In the genomic region with DNA sequence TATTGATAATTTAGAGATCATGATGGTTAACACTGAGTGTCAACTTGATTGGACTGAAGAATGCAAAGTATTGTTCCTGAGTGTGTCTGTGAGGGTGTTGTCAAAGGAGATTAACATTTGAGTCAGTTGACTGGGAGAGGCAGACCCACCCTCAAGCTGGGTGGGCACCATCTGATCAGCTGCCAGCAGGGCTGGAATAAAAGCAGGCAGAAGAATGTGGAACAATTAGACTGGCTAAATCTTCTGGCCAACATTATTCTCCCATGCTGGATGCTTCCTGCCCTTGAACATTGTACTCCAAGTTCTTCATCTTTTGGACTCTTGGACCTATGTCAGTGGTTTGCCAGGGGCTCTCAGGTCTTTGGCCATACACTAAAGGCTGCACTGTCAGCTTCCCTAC, we compare ENCODE assay signal across 28 cellular contexts.
"Had no signal": no experiment of that assay in that cellular context is flagged by ENCODE, and none has a peak within 500 bp of the region (broad histone marks: within the 10 kb centered on the region; RNA-seq: fewer than 3 reads in every experiment).

No MANE protein-coding gene starts in this region.

- DNase-seq: islet precursor cell; left ventricle myocardium inferior; mesendoderm; naive B cell; natural killer cell; nephron progenitor cell; occipital lobe; psoas muscle; right lobe of liver; stimulated activated CD4-positive, alpha-beta T cell treated with anti-CD3 and anti-CD28 coated beads, Interleukin-12 subunit alpha, Interleukin-12 subunit beta, amount 100 ng/mL, for 4 hours; stimulated activated CD4-positive, alpha-beta T cell treated with anti-CD3 and anti-CD28 coated beads, Interleukin-15, amount 100 ng/mL, for 24 hours; stimulated activated CD4-positive, alpha-beta T cell treated with anti-CD3 and anti-CD28 coated beads, Interleukin-2, amount 100 ng/mL, for 24 hours; stimulated activated CD4-positive, alpha-beta T cell treated with anti-CD3 and anti-CD28 coated beads, Interleukin-4, amount 100 ng/mL, for 1 hour; stimulated activated naive B cell treated with anti-CD40 and anti-IgM and Interleukin-4, amounts not matched to agents 10 μg/mL and 1 μg/mL and 100 μg/mL, for 72 hours; stimulated activated naive CD8-positive, alpha-beta T cell treated with anti-CD3 and anti-CD28 coated beads, Interleukin-15, Interleukin-2, amounts not matched to agents 100 U/mL and 50 U/mL, for 24 hours; stomach; testis; thyroid gland; transverse colon; upper lobe of left lung had no signal

- H3K27me3 Mint-ChIP-seq: naive B cell; stimulated activated naive B cell treated with anti-CD40 and anti-IgM and Interleukin-4, amounts not matched to agents 10 μg/mL and 1 μg/mL and 100 μg/mL, for 72 hours had no signal

- H3K4me3 ChIP-seq: hepatocyte, left ventricle myocardium inferior, lung, psoas muscle, right atrium auricular region, right lobe of liver, skin epidermis, stomach, testis, thyroid gland, transverse colon, upper lobe of left lung, vagina had no signal

- H3K4me1 ChIP-seq: left ventricle myocardium inferior, parathyroid adenoma, psoas muscle, right atrium auricular region, right lobe of liver, stomach, testis, thyroid gland, transverse colon, upper lobe of left lung, vagina had no signal

- H3K36me3 Mint-ChIP-seq: mesothelial cell of epicardium; naive B cell; natural killer cell; stimulated activated naive B cell treated with anti-CD40 and anti-IgM and Interleukin-4, amounts not matched to agents 10 μg/mL and 1 μg/mL and 100 μg/mL, for 72 hours had no signal

- H3K4me1 Mint-ChIP-seq: mesothelial cell of epicardium; naive B cell; natural killer cell; nephron progenitor cell; stimulated activated naive B cell treated with anti-CD40 and anti-IgM and Interleukin-4, amounts not matched to agents 10 μg/mL and 1 μg/mL and 100 μg/mL, for 72 hours had no signal

- H3K27ac ChIP-seq: hepatocyte, left ventricle myocardium inferior, neutrophil, parathyroid adenoma, psoas muscle, right atrium auricular region, right lobe of liver, skin epidermis, stomach, testis, thyroid gland, transverse colon, upper lobe of left lung, vagina had no signal

- H3K9me3 Mint-ChIP-seq: nephron progenitor cell had no signal

- H2AFZ ChIP-seq: hepatocyte, parathyroid adenoma had no signal

- H3K27me3 ChIP-seq: hepatocyte, neutrophil, right atrium auricular region, right lobe of liver, stomach, testis, thyroid gland, transverse colon, upper lobe of left lung, vagina had no signal

- H3K4me3 Mint-ChIP-seq: mesothelial cell of epicardium; naive B cell; natural killer cell; nephron progenitor cell; stimulated activated naive B cell treated with anti-CD40 and anti-IgM and Interleukin-4, amounts not matched to agents 10 μg/mL and 1 μg/mL and 100 μg/mL, for 72 hours had no signal

- ATAC-seq: natural killer cell; psoas muscle; right lobe of liver; stimulated activated naive B cell treated with anti-CD40 and anti-IgM and Interleukin-4, amounts not matched to agents 10 μg/mL and 1 μg/mL and 100 μg/mL, for 72 hours; stimulated activated naive CD8-positive, alpha-beta T cell treated with anti-CD3 and anti-CD28 coated beads, Interleukin-15, Interleukin-2, amounts not matched to agents 100 U/mL and 50 U/mL, for 24 hours had no signal

- H3K79me2 ChIP-seq: hepatocyte, parathyroid adenoma had no signal

- H3K9me3 ChIP-seq: left ventricle myocardium inferior, neutrophil, psoas muscle, right atrium auricular region, right lobe of liver, stomach, testis, thyroid gland, transverse colon, upper lobe of left lung, vagina had no signal

- H3K9ac ChIP-seq: parathyroid adenoma had no signal

- H3K4me2 ChIP-seq: hepatocyte had no signal

- H3K27ac Mint-ChIP-seq: mesothelial cell of epicardium; naive B cell; natural killer cell; nephron progenitor cell; stimulated activated naive B cell treated with anti-CD40 and anti-IgM and Interleukin-4, amounts not matched to agents 10 μg/mL and 1 μg/mL and 100 μg/mL, for 72 hours had no signal

- H3K36me3 ChIP-seq: left ventricle myocardium inferior, neutrophil, right atrium auricular region, right lobe of liver, stomach, thyroid gland, transverse colon, upper lobe of left lung, vagina had no signal
